In genomic region chr17:81398170-81398854, GRCh38 we compare ENCODE assay signal across 7 cellular contexts. TPM values are rescaled to one million over a fixed set of nuclear protein-coding genes. Genes with fewer than 3 reads are reported as not detected.
A peak's percentile ranks its signal among the peaks of the same experiment; 100 is the strongest.
DNase-seq lines count a peak whose midpoint lies in the region; ATAC-seq, FAIRE-seq and TF ChIP-seq lines count a peak whose summit lies in the region.

No MANE protein-coding gene starts in this region.

- 16 to 22% methylated on average over 7 to 12 of the region's 49 CpGs for WGBS in gastroesophageal sphincter (ENCODE audit: low coverage in 1 of 2), 2 donors

- no peaks in the 10 kb centered on the region for H3K9me3 ChIP-seq in gastroesophageal sphincter
- no peaks in the 10 kb centered on the region for H3K9me3 ChIP-seq in gastrocnemius medialis

- TF ChIP-seq CTCF in WI38 (IDR thresholded peaks at IDR 0.05; ENCODE audit: low read depth, low read length) (no peak), gastroesophageal sphincter (IDR thresholded peaks at IDR 0.05) (no peak), gastrocnemius medialis (IDR thresholded peaks at IDR 0.05 in 4 of 5, conservative IDR thresholded peaks at IDR 0.05 in 1 of 5) (no peak)

- TF ChIP-seq POLR2A in gastroesophageal sphincter (IDR thresholded peaks at IDR 0.05) (peak in 1 of 2 donors; percentile 12), gastrocnemius medialis (IDR thresholded peaks at IDR 0.05) (no peak)

- H3K36me3 ChIP-seq in gastroesophageal sphincter (no peaks in the 10 kb centered on the region), gastrocnemius medialis (no peaks in the 10 kb centered on the region)

- ATAC-seq in gastroesophageal sphincter (no peak), gastrocnemius medialis (no peak)

- DNase-seq in HTR-8/SVneo (ENCODE audit: insufficient read length, low spot score) = peak; percentile 41
- no peak for DNase-seq in gastrocnemius medialis
- no peak for DNase-seq in cerebellar nuclear complex (lab: John Stamatoyannopoulos, UW)
- DNase-seq in stimulated activated CD4-positive, alpha-beta T cell treated with anti-CD3 and anti-CD28 coated beads, Interleukin-2, amount 100 ng/mL, for 24 hours = no peak
- DNase-seq in stimulated activated CD8-positive, alpha-beta memory T cell treated with anti-CD3 and anti-CD28 coated beads, Interleukin-4, amount 100 ng/mL, for 48 hours = no peak

- peak overlapping the region; percentile 47 for H3K4me3 ChIP-seq in WI38 (ENCODE audit: low read depth, low read length)
- H3K4me3 ChIP-seq in gastroesophageal sphincter = peak overlapping the region; percentile 69 to 70
- H3K4me3 ChIP-seq in gastrocnemius medialis = peak overlapping the region; percentile 72 to 84 (median 82)

- TF ChIP-seq EP300 in gastroesophageal sphincter (IDR thresholded peaks at IDR 0.05) = no peak

- no peaks in the 10 kb centered on the region for H3K27me3 ChIP-seq in gastroesophageal sphincter
- no peaks in the 10 kb centered on the region for H3K27me3 ChIP-seq in gastrocnemius medialis

- in situ Hi-C loops in gastrocnemius medialis (cut with MboI; ENCODE audit: low sequenced_read_pairs in 4 of 4) = loop anchor here in 1 of 4 donors (10.0 kb wide), 1 partner anchor 104 kb away; the partner anchor contains the start of gene SLC38A10

- no peak for FAIRE-seq in HTR-8/SVneo (lab: Jason Lieb, UNC)

- intact Hi-C loops in gastrocnemius medialis (cut with DNase I; ENCODE audit: low total_unique reads) = no loop called here

- H3K4me1 ChIP-seq in gastroesophageal sphincter (peaks cover 11 to 52% (median 31%) of the 10 kb centered on the region in 3 donors), gastrocnemius medialis (peaks cover 32 to 48% of the 10 kb centered on the region in 2 donors)

- H3K27ac ChIP-seq in gastroesophageal sphincter (peak overlapping the region; percentile 91 to 100 (median 98)), gastrocnemius medialis (peak overlapping the region; percentile 98 to 99 (median 99))

RNA-seq across cellular contexts. Expression of gene BAHCC1, which starts 3.1 kb away (rescaled TPM):
- 10 to 100 TPM; 17.5 to 34.3 (median 19.5) TPM for total RNA-seq in gastroesophageal sphincter
- total RNA-seq in gastrocnemius medialis = 1 to 10 TPM; 2.5 to 8.4 (median 5.8) TPM
